Comparison of ENCODE assay signal across 9 cellular contexts in the genomic region with DNA sequence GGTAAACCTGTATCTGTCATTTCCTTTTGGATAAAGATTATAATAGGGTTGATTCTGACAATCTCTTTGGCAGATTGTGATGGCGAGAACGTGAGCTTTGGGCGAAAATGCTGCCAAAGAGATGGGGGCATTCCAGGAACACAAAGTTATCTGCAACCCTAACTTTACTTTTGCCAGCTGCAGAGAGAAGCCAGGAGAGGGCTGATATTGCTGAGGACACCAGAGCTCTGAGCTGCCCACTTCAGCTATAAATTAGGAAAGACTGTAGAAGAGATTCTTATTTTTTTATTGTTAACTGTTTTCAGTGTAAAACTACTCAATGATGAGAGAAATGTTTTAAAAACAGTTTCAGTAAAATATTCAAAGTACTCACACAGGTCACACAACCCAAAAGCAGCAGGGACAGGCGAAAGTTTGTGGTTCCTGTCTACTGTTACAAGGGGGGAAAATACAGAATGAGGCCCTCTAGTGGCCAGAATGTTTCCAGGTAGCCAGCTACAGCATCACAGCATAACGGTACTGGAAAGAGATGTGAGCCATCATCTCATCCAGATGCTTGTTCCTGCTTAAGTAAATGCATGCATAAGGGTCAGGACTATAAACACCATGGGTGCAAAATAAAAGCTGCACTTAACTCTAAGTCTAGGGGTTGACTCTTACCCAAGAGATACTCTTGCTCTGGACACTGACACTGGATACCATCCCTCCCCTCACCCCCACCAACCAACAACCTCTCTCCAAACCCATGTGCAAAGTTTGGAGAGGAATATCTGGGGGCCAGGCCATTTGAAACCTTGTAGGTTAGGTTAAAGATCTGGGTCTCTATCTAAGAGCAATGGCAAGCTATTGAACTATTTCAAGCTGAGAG.
DNase-seq lines count a peak whose midpoint lies in the region; ATAC-seq and TF ChIP-seq lines count a peak whose summit lies in the region.
"Had no signal": no experiment of that assay in that cellular context is flagged by ENCODE, and none has a peak within 500 bp of the region (broad histone marks: within the 10 kb centered on the region; RNA-seq: fewer than 3 reads in every experiment).

No MANE protein-coding gene starts in this region.

- H3K4me3 ChIP-seq in A673 (ENCODE audit: low read depth, low read length, poor library complexity, severe bottlenecking) (no peak overlapping the region), GM23338 (no peak overlapping the region), gastrocnemius medialis (no peak overlapping the region)

- H3K36me3 Mint-ChIP-seq in GM23338 (ENCODE audit: low read depth), result peaks cover 8% of the 10 kb centered on the region; the same call in 2 of the 3 replicates
- no peaks in the 10 kb centered on the region for H3K36me3 Mint-ChIP-seq in activated T-helper 17 cell treated with anti-CD3 and anti-CD28 coated beads, Interleukin-2, amount 50 U/mL, for 72 hours (ENCODE audit: low read depth)
- H3K36me3 Mint-ChIP-seq: IgD-negative memory B cell had no signal

- H3K79me2 ChIP-seq in GM23338 (replicated peaks; ENCODE audit: insufficient read depth), result no peaks in the 10 kb centered on the region

- H3K27me3 Mint-ChIP-seq in GM23338 (ENCODE audit: insufficient read depth, low read depth, poor library complexity), result no peaks in the 10 kb centered on the region
- H3K27me3 Mint-ChIP-seq in activated T-helper 17 cell treated with anti-CD3 and anti-CD28 coated beads, Interleukin-2, amount 50 U/mL, for 72 hours, result no peaks in the 10 kb centered on the region
- H3K27me3 Mint-ChIP-seq: IgD-negative memory B cell had no signal

- no peaks in the 10 kb centered on the region for H3F3A ChIP-seq in GM23338 (replicated peaks; ENCODE audit: low read depth)

- H4K20me1 ChIP-seq in GM23338 (replicated peaks; ENCODE audit: insufficient read depth), result no peaks in the 10 kb centered on the region

- in situ Hi-C loops in KBM-7 (cut with MboI; ENCODE audit: low pct_unique_long_range_greater_than_20kb, low sequenced_read_pairs), result no loop called here
- in situ Hi-C loops in gastrocnemius medialis (cut with MboI; ENCODE audit: low sequenced_read_pairs in 4 of 4), result no loop called here

- H3K9me2 ChIP-seq in GM23338 (ENCODE audit: insufficient read depth), result no peaks in the 10 kb centered on the region

- H3K4me2 ChIP-seq in GM23338, result no peak overlapping the region

- H3K9me3 ChIP-seq in A673 (ENCODE audit: low read depth, low read length, poor library complexity, severe bottlenecking) (no peaks in the 10 kb centered on the region), gastrocnemius medialis (no peaks in the 10 kb centered on the region)

- DNase-seq in A673 (ENCODE audit: low spot score) (peak; percentile 56), ELR (ENCODE audit: low read depth) (peak; percentile 5), GM23338 (ENCODE audit: low spot score) (peak; percentile 81), KBM-7 (peak; percentile 49), left lobe of liver (ENCODE audit: low spot score) (peak; percentile 44), gastrocnemius medialis (no peak)
- no peak for DNase-seq in effector CD4-positive, alpha-beta T cell

- H3K4me3 Mint-ChIP-seq in GM23338, result no peak overlapping the region
- no peak overlapping the region for H3K4me3 Mint-ChIP-seq in activated T-helper 17 cell treated with anti-CD3 and anti-CD28 coated beads, Interleukin-2, amount 50 U/mL, for 72 hours
- H3K4me3 Mint-ChIP-seq: IgD-negative memory B cell had no signal

- POLR2A ChIA-PET in A673 (lab: Charles Lee; ENCODE audit: low non-redundant PET), result no interaction called here

- no peak overlapping the region for H3K27ac Mint-ChIP-seq in GM23338
- H3K27ac Mint-ChIP-seq in activated T-helper 17 cell treated with anti-CD3 and anti-CD28 coated beads, Interleukin-2, amount 50 U/mL, for 72 hours, result no peak overlapping the region
- H3K27ac Mint-ChIP-seq: IgD-negative memory B cell had no signal

- H3K36me3 ChIP-seq in A673 (ENCODE audit: insufficient read depth, low read length, poor library complexity, severe bottlenecking) (no peaks in the 10 kb centered on the region), GM23338 (ENCODE audit: insufficient read depth) (no peaks in the 10 kb centered on the region), gastrocnemius medialis (no peaks in the 10 kb centered on the region)

- H3K4me1 Mint-ChIP-seq in GM23338, result no peaks in the 10 kb centered on the region
- no peaks in the 10 kb centered on the region for H3K4me1 Mint-ChIP-seq in activated T-helper 17 cell treated with anti-CD3 and anti-CD28 coated beads, Interleukin-2, amount 50 U/mL, for 72 hours
- H3K4me1 Mint-ChIP-seq: IgD-negative memory B cell had no signal

- H3K27me3 ChIP-seq in A673 (replicated peaks; ENCODE audit: insufficient read depth, low read depth, low read length, poor library complexity) (no peaks in the 10 kb centered on the region), GM23338 (ENCODE audit: insufficient read depth) (no peaks in the 10 kb centered on the region), gastrocnemius medialis (no peaks in the 10 kb centered on the region)

- peaks cover 9% of the 10 kb centered on the region for H3K9me3 Mint-ChIP-seq in GM23338
- H3K9me3 Mint-ChIP-seq in activated T-helper 17 cell treated with anti-CD3 and anti-CD28 coated beads, Interleukin-2, amount 50 U/mL, for 72 hours, result peaks cover 8% of the 10 kb centered on the region

- intact Hi-C loops in A673 (cut with micrococcal nuclease; ENCODE audit: unreplicated experiment) (loop anchor here (5.0 kb wide), 1 partner anchor 411 kb away; no protein-coding TSS in a partner anchor), gastrocnemius medialis (cut with DNase I; ENCODE audit: low total_unique reads) (no loop called here)

- no peak for TF ChIP-seq POLR2A in gastrocnemius medialis (IDR thresholded peaks at IDR 0.05)

- no TSS peak for BruUV-seq in A673 (replicated peaks; lab: Mats Ljungman, UMichigan)

- H3K4me1 ChIP-seq in A673 (ENCODE audit: insufficient read depth, low read length, poor library complexity, severe bottlenecking) (no peaks in the 10 kb centered on the region), GM23338 (ENCODE audit: insufficient read depth) (no peaks in the 10 kb centered on the region), gastrocnemius medialis (no peaks in the 10 kb centered on the region)

- H3K27ac ChIP-seq in A673 (ENCODE audit: low read depth, low read length, poor library complexity, severe bottlenecking) (no peak overlapping the region), GM23338 (ENCODE audit: low read depth) (no peak overlapping the region), gastrocnemius medialis (no peak overlapping the region)

- TF ChIP-seq CTCF in A673 (conservative IDR thresholded peaks at IDR 0.05; ENCODE audit: low read depth, low read length) (peak; percentile 89), GM23338 (conservative IDR thresholded peaks at IDR 0.05; ENCODE audit: low read depth in 2 of 2) (peak; percentile 87 to 88), gastrocnemius medialis (IDR thresholded peaks at IDR 0.05 in 4 of 5, conservative IDR thresholded peaks at IDR 0.05 in 1 of 5) (peak in 2 of 5 experiments; percentile 11 to 36)

- CTCF ChIA-PET in A673 (lab: Charles Lee), result interaction anchor here (0.5 kb wide), 1 partner anchor 8 kb away, joined by 9 read pairs; no protein-coding TSS in a partner anchor

- H2AFZ ChIP-seq in GM23338, result no peak overlapping the region

- ATAC-seq in GM23338, result peak; percentile 99
- ATAC-seq in activated T-helper 17 cell treated with anti-CD3 and anti-CD28 coated beads, Interleukin-2, amount 50 U/mL, for 72 hours (replicated peaks), result peak; percentile 46
- peak; percentile 86 for ATAC-seq in left lobe of liver
- ATAC-seq in gastrocnemius medialis, result no peak

TF ChIP-seq in GM23338, 12 proteins besides CTCF, POLR2A, EP300 and RAD21 (continues in another document):
- TF ChIP-seq ZNF114 (CRISPR knock-in tag; IDR thresholded peaks at IDR 0.05) (no peak), POLR2AphosphoS5 (IDR thresholded peaks at IDR 0.05; ENCODE audit: low read depth) (no peak), ZNF331 (CRISPR knock-in tag; IDR thresholded peaks at IDR 0.05; ENCODE audit: low read depth) (no peak), EZH2phosphoT487 (IDR thresholded peaks at IDR 0.05; ENCODE audit: unreplicated experiment) (no peak), NANOG (IDR thresholded peaks at IDR 0.05; ENCODE audit: borderline replicate concordance) (no peak)
- TF ChIP-seq, protein P1, sequence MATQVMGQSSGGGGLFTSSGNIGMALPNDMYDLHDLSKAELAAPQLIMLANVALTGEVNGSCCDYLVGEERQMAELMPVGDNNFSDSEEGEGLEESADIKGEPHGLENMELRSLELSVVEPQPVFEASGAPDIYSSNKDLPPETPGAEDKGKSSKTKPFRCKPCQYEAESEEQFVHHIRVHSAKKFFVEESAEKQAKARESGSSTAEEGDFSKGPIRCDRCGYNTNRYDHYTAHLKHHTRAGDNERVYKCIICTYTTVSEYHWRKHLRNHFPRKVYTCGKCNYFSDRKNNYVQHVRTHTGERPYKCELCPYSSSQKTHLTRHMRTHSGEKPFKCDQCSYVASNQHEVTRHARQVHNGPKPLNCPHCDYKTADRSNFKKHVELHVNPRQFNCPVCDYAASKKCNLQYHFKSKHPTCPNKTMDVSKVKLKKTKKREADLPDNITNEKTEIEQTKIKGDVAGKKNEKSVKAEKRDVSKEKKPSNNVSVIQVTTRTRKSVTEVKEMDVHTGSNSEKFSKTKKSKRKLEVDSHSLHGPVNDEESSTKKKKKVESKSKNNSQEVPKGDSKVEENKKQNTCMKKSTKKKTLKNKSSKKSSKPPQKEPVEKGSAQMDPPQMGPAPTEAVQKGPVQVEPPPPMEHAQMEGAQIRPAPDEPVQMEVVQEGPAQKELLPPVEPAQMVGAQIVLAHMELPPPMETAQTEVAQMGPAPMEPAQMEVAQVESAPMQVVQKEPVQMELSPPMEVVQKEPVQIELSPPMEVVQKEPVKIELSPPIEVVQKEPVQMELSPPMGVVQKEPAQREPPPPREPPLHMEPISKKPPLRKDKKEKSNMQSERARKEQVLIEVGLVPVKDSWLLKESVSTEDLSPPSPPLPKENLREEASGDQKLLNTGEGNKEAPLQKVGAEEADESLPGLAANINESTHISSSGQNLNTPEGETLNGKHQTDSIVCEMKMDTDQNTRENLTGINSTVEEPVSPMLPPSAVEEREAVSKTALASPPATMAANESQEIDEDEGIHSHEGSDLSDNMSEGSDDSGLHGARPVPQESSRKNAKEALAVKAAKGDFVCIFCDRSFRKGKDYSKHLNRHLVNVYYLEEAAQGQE (IDR thresholded peaks at IDR 0.05; ENCODE audit: unreplicated experiment), result no peak

Comparison
In these comparisons a context has a peak if more than half of its experiments do, and no peak if none do; other contexts are left out.
1. DNase-seq: peak in A673 (single experiment), ELR (single experiment), GM23338 (single experiment), KBM-7 (single experiment) and left lobe of liver (single experiment); none in gastrocnemius medialis (0 of 2) and effector CD4-positive, alpha-beta T cell (single experiment).
2. ATAC-seq: peak in GM23338 (single experiment), activated T-helper 17 cell treated with anti-CD3 and anti-CD28 coated beads, Interleukin-2, amount 50 U/mL, for 72 hours (single experiment) and left lobe of liver (single experiment); none in gastrocnemius medialis (0 of 2).